8 cellular contexts compared by ENCODE assay signal in the genomic region with DNA sequence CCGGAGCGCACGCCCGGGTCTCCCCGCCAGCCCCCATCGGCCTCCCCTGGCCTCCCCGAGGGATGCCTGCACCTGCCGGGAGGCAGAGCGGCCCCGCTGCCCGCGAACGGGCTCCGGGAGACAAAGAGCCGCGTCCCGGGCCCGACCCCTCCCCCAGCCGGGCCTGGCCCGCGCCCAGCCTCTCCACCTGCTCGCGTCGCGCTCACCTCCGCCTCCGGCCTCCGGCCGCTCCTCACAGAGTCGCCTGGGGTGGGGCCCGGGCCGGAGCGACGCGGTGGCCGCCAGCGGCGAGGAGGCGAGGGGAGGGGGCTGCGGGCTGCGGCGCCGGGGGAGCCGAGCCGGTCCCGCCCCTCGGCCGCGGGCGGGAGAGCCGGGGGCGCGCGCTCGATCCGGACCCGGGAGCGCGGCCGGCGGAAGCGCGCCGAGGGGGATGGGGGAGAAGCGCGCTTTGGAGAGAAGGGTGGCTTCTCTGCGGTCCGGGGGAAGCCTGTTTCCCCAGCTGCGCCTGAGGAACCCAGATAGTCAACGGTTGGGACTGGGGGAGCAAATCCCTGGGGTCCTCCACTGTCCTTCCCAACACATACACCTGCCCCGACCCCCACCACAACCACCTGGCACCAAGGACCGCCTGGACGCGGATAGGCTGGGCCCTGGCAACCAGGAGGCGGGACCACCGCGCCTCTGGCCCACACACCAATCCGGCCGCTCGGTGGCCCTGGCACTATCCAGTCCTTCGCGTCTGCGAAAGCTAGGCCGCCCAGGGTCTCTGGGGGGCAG. TPM values are rescaled to one million over a fixed set of nuclear protein-coding genes. Genes with fewer than 3 reads are reported as not detected.
A peak's percentile ranks its signal among the peaks of the same experiment; 100 is the strongest.
DNase-seq lines count a peak whose midpoint lies in the region; ATAC-seq and TF ChIP-seq lines count a peak whose summit lies in the region.

PRR36 (minus strand) TSS at position 311 of the 777 bp plus-strand sequence. CDS start 701 bp downstream, outside the sequence.

- ATAC-seq in HG03460 (IDR thresholded peaks at IDR 0.05; ENCODE audit: unreplicated experiment), result no peak

- H3K4me3 Mint-ChIP-seq in H9, result peak within 1 kb of the TSS; percentile 82 to 97

- no peaks in the 10 kb centered on the region for H3K9me3 ChIP-seq in A673 (ENCODE audit: low read depth, low read length, poor library complexity, severe bottlenecking)
- no peaks in the 10 kb centered on the region for H3K9me3 ChIP-seq in H9 (ENCODE audit: control insufficient read depth, low read depth, low read length)
- no peaks in the 10 kb centered on the region for H3K9me3 ChIP-seq in neural cell (ENCODE audit: low read length)

- no peak within 1 kb of the TSS for H3K23ac ChIP-seq in H9 (ENCODE audit: insufficient read length, low read depth, low read length)

- H2AK5ac ChIP-seq in H9 (ENCODE audit: insufficient read length, low read length), result no peak within 1 kb of the TSS

- peaks cover 13% of the 10 kb centered on the region for H3K23me2 ChIP-seq in H9 (ENCODE audit: insufficient read length, low read depth, low read length, poor library complexity, severe bottlenecking)

- no peak within 1 kb of the TSS; the same call in 1 of the 2 replicates for H2BK15ac ChIP-seq in H9 (ENCODE audit: low read depth, low read length)

- H3K27ac ChIP-seq in A673 (ENCODE audit: low read depth, low read length, poor library complexity, severe bottlenecking) (no peak within 1 kb of the TSS), H9 (ENCODE audit: insufficient read length, low read depth, low read length) (no peak within 1 kb of the TSS), neural cell (ENCODE audit: low read length) (peak within 1 kb of the TSS; percentile 86)

- H3K36me3 Mint-ChIP-seq in H9 (ENCODE audit: insufficient read depth in 1 of 3, low read depth in 3 of 3), result peaks cover 0 to 6% (median 5%) of the 10 kb centered on the region in 3 experiments; a peak in 4 of 7 replicates

- intact Hi-C loops in A673 (cut with micrococcal nuclease; ENCODE audit: unreplicated experiment), result loop anchor here (5.0 kb wide), 1 partner anchor 48 kb away; the partner anchor contains the start of gene SNAPC2

- H3K4me3 ChIP-seq in A673 (ENCODE audit: low read depth, low read length, poor library complexity, severe bottlenecking) (peak within 1 kb of the TSS; percentile 71), neural cell (ENCODE audit: low read length) (peak within 1 kb of the TSS; percentile 92)

- no peaks in the 10 kb centered on the region for H3K36me3 ChIP-seq in A673 (ENCODE audit: insufficient read depth, low read length, poor library complexity, severe bottlenecking)
- H3K36me3 ChIP-seq in neural cell (ENCODE audit: insufficient read depth, low read length), result no peaks in the 10 kb centered on the region

- peak within 1 kb of the TSS; percentile 88; the same call in 1 of the 2 replicates for H3K14ac ChIP-seq in H9 (ENCODE audit: insufficient read depth, low read length)

- H2AFZ ChIP-seq in H9 (ENCODE audit: low read length) (peak within 1 kb of the TSS; percentile 43), neural cell (ENCODE audit: low read depth, low read length) (peak within 1 kb of the TSS; percentile 75)

- H3K79me2 ChIP-seq in H9 (ENCODE audit: insufficient read depth, low read length) (no peaks in the 10 kb centered on the region), neural cell (replicated peaks; ENCODE audit: insufficient read depth, low read length) (peaks cover 13% of the 10 kb centered on the region)

- no peaks in the 10 kb centered on the region for H3K79me1 ChIP-seq in H9 (ENCODE audit: insufficient read depth, low read depth, low read length, poor library complexity, severe bottlenecking)

- no peak within 1 kb of the TSS for H2BK20ac ChIP-seq in H9 (ENCODE audit: low read depth, low read length, poor library complexity, severe bottlenecking)

- no peak within 1 kb of the TSS for H3K56ac ChIP-seq in H9 (ENCODE audit: insufficient read length, low read depth, low read length)

- H3F3A ChIP-seq in neural cell (ENCODE audit: insufficient read depth, low read length, poor library complexity, severe bottlenecking), result peaks cover 6% of the 10 kb centered on the region

- H3K4me1 ChIP-seq in A673 (ENCODE audit: insufficient read depth, low read length, poor library complexity, severe bottlenecking), result peaks cover 33% of the 10 kb centered on the region
- H3K4me1 ChIP-seq in H9 (ENCODE audit: insufficient read depth, low read length), result no peaks in the 10 kb centered on the region; the same call in 1 of the 2 replicates

- no peak within 1 kb of the TSS for H4K5ac ChIP-seq in H9 (ENCODE audit: insufficient read length, low read depth, low read length)

- no peak for TF ChIP-seq CTCF in A673 (conservative IDR thresholded peaks at IDR 0.05; ENCODE audit: low read depth, low read length)
- no peak for TF ChIP-seq CTCF in H9 (conservative IDR thresholded peaks at IDR 0.05)
- peak; percentile 49 for TF ChIP-seq CTCF in neural cell (IDR thresholded peaks at IDR 0.05; ENCODE audit: poor library complexity, severe bottlenecking)

- no peak within 1 kb of the TSS for H2BK5ac ChIP-seq in H9 (ENCODE audit: insufficient read length, low read length)

- H3K9me2 ChIP-seq in neural cell (ENCODE audit: insufficient read depth, low read length), result no peaks in the 10 kb centered on the region

- peak; percentile 58 for DNase-seq in A673 (ENCODE audit: low spot score)
- peak; percentile 94 for DNase-seq in H9
- peak; percentile 34 for DNase-seq in NCI-H82 treated with DMSO at 0.1 percent for 48 hours (lab: John Stamatoyannopoulos, UW; ENCODE audit: unreplicated experiment)
- peak; percentile 60 for DNase-seq in dermis blood vessel endothelial cell
- DNase-seq in activated CD4-positive, CD25-positive, alpha-beta regulatory T cell (lab: John Stamatoyannopoulos, UW), result no peak
- DNase-seq in activated gamma-delta T cell (lab: John Stamatoyannopoulos, UW), result no peak

- H3K4me2 ChIP-seq in H9 (ENCODE audit: insufficient read depth, insufficient read length, low read length) (peak within 1 kb of the TSS; percentile 71), neural cell (ENCODE audit: low read length) (peak within 1 kb of the TSS; percentile 88)

- no peak within 1 kb of the TSS for H2BK12ac ChIP-seq in H9 (ENCODE audit: insufficient read length, low read depth, low read length)

- no peaks in the 10 kb centered on the region for H4K20me1 ChIP-seq in H9 (ENCODE audit: control insufficient read depth, insufficient read depth, insufficient read length)
- no peaks in the 10 kb centered on the region for H4K20me1 ChIP-seq in neural cell (ENCODE audit: insufficient read depth)

- no peak for TF ChIP-seq RAD21 in neural cell (conservative IDR thresholded peaks at IDR 0.05)

- H4K91ac ChIP-seq in H9 (ENCODE audit: insufficient read length, low read depth, low read length), result no peak within 1 kb of the TSS

- H3K27me3 ChIP-seq in A673 (replicated peaks; ENCODE audit: insufficient read depth, low read depth, low read length, poor library complexity), result no peaks in the 10 kb centered on the region
- peaks cover 1% of the 10 kb centered on the region; the same call in 1 of the 2 replicates for H3K27me3 ChIP-seq in H9 (ENCODE audit: insufficient read depth, low read length)
- no peaks in the 10 kb centered on the region for H3K27me3 ChIP-seq in neural cell (ENCODE audit: insufficient read depth, low read depth, low read length)

- CTCF ChIA-PET in A673 (lab: Charles Lee), result no interaction called here

- no TSS peak for BruUV-seq in A673 (replicated peaks; lab: Mats Ljungman, UMichigan)

- H3K27ac Mint-ChIP-seq in H9, result peak within 1 kb of the TSS in 1 of 3 experiments; percentile 90; a peak in 2 of 7 replicates

- H4K8ac ChIP-seq in H9 (replicated peaks; ENCODE audit: insufficient read length, low read depth, low read length), result no peak within 1 kb of the TSS

- no peak within 1 kb of the TSS for H2BK120ac ChIP-seq in H9 (ENCODE audit: low read depth, low read length, poor library complexity, severe bottlenecking)

- POLR2A ChIA-PET in A673 (lab: Charles Lee; ENCODE audit: low non-redundant PET), result no interaction called here

- no CpG with 5 or more reads among the region's 84 CpGs for WGBS in H9 (ENCODE audit: extremely low coverage, insufficient read length, low lambda C conversion rate)

- H3K18ac ChIP-seq in H9 (ENCODE audit: insufficient read length, low read depth, low read length), result peak within 1 kb of the TSS; percentile 75

- peaks cover 12% of the 10 kb centered on the region for H3K27me3 Mint-ChIP-seq in H9 (ENCODE audit: low read depth)

- H3K9me3 Mint-ChIP-seq in H9, result no peaks in the 10 kb centered on the region

- no peak within 1 kb of the TSS for H3K4ac ChIP-seq in H9 (ENCODE audit: low read depth, low read length)

- H3K9ac ChIP-seq in H9 (ENCODE audit: extremely low read depth, insufficient read length, low read length) (peak within 1 kb of the TSS; percentile 20), neural cell (ENCODE audit: low read length) (peak within 1 kb of the TSS; percentile 98)

- no peak within 1 kb of the TSS for H3T11ph ChIP-seq in H9 (ENCODE audit: low read length)

- H3K4me1 Mint-ChIP-seq in H9, result peaks cover 17 to 26% of the 10 kb centered on the region in 2 experiments

- peak; percentile 61 for TF ChIP-seq EP300 in neural cell (conservative IDR thresholded peaks at IDR 0.05; ENCODE audit: poor library complexity, severe bottlenecking)

TF ChIP-seq in neural cell, 6 proteins besides CTCF, POLR2A, EP300 and RAD21 (continues in another document):
- TF ChIP-seq POLR2AphosphoS5 (IDR thresholded peaks at IDR 0.05), result peak; percentile 72
- TF ChIP-seq TAF1 (IDR thresholded peaks at IDR 0.05; ENCODE audit: low read depth), result no peak

RNA-seq across cellular contexts. Expression of gene PRR36, which starts in this region (rescaled TPM):
- total RNA-seq in A673 (2021), result 3.3 and 4.9 TPM in 2 replicates
- 20.4 and 21.4 TPM in 2 replicates for total RNA-seq in H9 (2021)
- not detected in 2 replicates for total RNA-seq in dermis blood vessel endothelial cell
- 2.5 and 2.7 TPM in 2 replicates for polyA plus RNA-seq in neural cell
- polyA minus RNA-seq in neural cell, result 5.4 and 6.6 TPM in 2 replicates

Comparison
In these comparisons a context has a peak if more than half of its experiments do, and no peak if none do; other contexts are left out.
1. Peak in DNase-seq in dermis blood vessel endothelial cell; RNA of the gene not detected or under 1 TPM.
2. DNase-seq: peak in A673 (single experiment), H9 (single experiment) and NCI-H82 treated with DMSO at 0.1 percent for 48 hours (single experiment); none in activated CD4-positive, CD25-positive, alpha-beta regulatory T cell (0 of 4) and activated gamma-delta T cell (single experiment).